13 cellular contexts compared by ENCODE assay signal in genomic region chr11:11978098-11978637, GRCh38. TPM values are rescaled to one million over a fixed set of nuclear protein-coding genes. Genes with fewer than 3 reads are reported as not detected.
DNase-seq lines count a peak whose midpoint lies in the region; ATAC-seq and TF ChIP-seq lines count a peak whose summit lies in the region.
"Had no signal": no experiment of that assay in that cellular context is flagged by ENCODE, and none has a peak within 500 bp of the region (broad histone marks: within the 10 kb centered on the region; RNA-seq: fewer than 3 reads in every experiment).

No MANE protein-coding gene starts in this region.

- H3K27me3 Mint-ChIP-seq in central memory CD8-positive, alpha-beta T cell: peaks cover 16% of the 10 kb centered on the region
- peaks cover 4% of the 10 kb centered on the region for H3K27me3 Mint-ChIP-seq in memory B cell
- H3K27me3 Mint-ChIP-seq in GM23338 (ENCODE audit: insufficient read depth, low read depth, poor library complexity): peaks cover 5% of the 10 kb centered on the region
- H3K27me3 Mint-ChIP-seq: CD4-positive, alpha-beta T cell had no signal

- H3K4me1 ChIP-seq in thoracic aorta (ENCODE audit: control insufficient read depth in 1 of 2, low read depth in 2 of 2) (peaks cover 74 to 99% of the 10 kb centered on the region in 2 donors), GM23338 (ENCODE audit: insufficient read depth) (peaks cover 13% of the 10 kb centered on the region; the same call in 1 of the 2 replicates)

- no peaks in the 10 kb centered on the region for H3K9me2 ChIP-seq in GM23338 (ENCODE audit: insufficient read depth)

- TF ChIP-seq CTCF in RWPE1 (conservative IDR thresholded peaks at IDR 0.05; ENCODE audit: low read depth) (no peak), thoracic aorta (IDR thresholded peaks at IDR 0.05) (no peak), GM23338 (conservative IDR thresholded peaks at IDR 0.05; ENCODE audit: low read depth in 2 of 2) (no peak), GM13976 (IDR thresholded peaks at IDR 0.05; ENCODE audit: borderline replicate concordance, control extremely low read depth, extremely low read depth, insufficient read depth, missing control alignments) (no peak)

- H2AFZ ChIP-seq in GM23338: no peak overlapping the region

- no peak overlapping the region for H3K4me3 Mint-ChIP-seq in central memory CD8-positive, alpha-beta T cell
- H3K4me3 Mint-ChIP-seq in memory B cell (no peak overlapping the region), GM23338 (no peak overlapping the region)
- H3K4me3 Mint-ChIP-seq: CD4-positive, alpha-beta T cell had no signal

- H3F3A ChIP-seq in GM23338 (replicated peaks; ENCODE audit: low read depth): no peaks in the 10 kb centered on the region

- H3K36me3 ChIP-seq in thoracic aorta: no peaks in the 10 kb centered on the region
- no peaks in the 10 kb centered on the region for H3K36me3 ChIP-seq in GM23338 (ENCODE audit: insufficient read depth)

- peaks cover 2% of the 10 kb centered on the region for H3K36me3 Mint-ChIP-seq in central memory CD8-positive, alpha-beta T cell (ENCODE audit: insufficient read depth)
- H3K36me3 Mint-ChIP-seq in memory B cell (no peaks in the 10 kb centered on the region), GM23338 (ENCODE audit: low read depth) (peaks cover 7% of the 10 kb centered on the region; the same call in 2 of the 3 replicates)

- H3K4me3 ChIP-seq in thoracic aorta (no peak overlapping the region), GM23338 (no peak overlapping the region)

- POLR2A ChIA-PET in RWPE1 (lab: Yijun Ruan, JAX; ENCODE audit: low non-redundant PET): no interaction called here

- peaks cover 17% of the 10 kb centered on the region for H3K4me1 Mint-ChIP-seq in central memory CD8-positive, alpha-beta T cell
- peaks cover 3% of the 10 kb centered on the region for H3K4me1 Mint-ChIP-seq in memory B cell
- peaks cover 23% of the 10 kb centered on the region for H3K4me1 Mint-ChIP-seq in GM23338

- H3K79me2 ChIP-seq in GM23338 (replicated peaks; ENCODE audit: insufficient read depth): no peaks in the 10 kb centered on the region

- no peaks in the 10 kb centered on the region for H3K9me3 ChIP-seq in thoracic aorta

- DNase-seq in RWPE1 (ENCODE audit: low spot score) (no peak), memory B cell (ENCODE audit: low spot score in 2 of 2) (no peak), thoracic aorta (ENCODE audit: low spot score) (no peak), DMS153 (lab: John Stamatoyannopoulos, UW) (no peak), GM23338 (ENCODE audit: low spot score) (no peak), GM13976 (ENCODE audit: low spot score) (no peak)
- DNase-seq in central memory CD8-positive, alpha-beta T cell (ENCODE audit: low spot score in 2 of 2): no peak
- DNase-seq: activated CD4-positive, CD25-positive, alpha-beta regulatory T cell treated with anti-CD3 and anti-CD28 coated beads, Interleukin-2, amount 50 U/mL, for 72 hours; CD4-positive, alpha-beta T cell; EL; foreskin fibroblast; OCI-M1; T-helper 1 cell had no signal

- H3K27me3 ChIP-seq in thoracic aorta (replicated peaks; ENCODE audit: insufficient read depth) (no peaks in the 10 kb centered on the region), GM23338 (ENCODE audit: insufficient read depth) (no peaks in the 10 kb centered on the region)

- ATAC-seq in central memory CD8-positive, alpha-beta T cell (replicated peaks; ENCODE audit: extremely low read depth, poor library complexity, severe bottlenecking): no peak
- no peak for ATAC-seq in memory B cell (ENCODE audit: low read depth)
- ATAC-seq in thoracic aorta (ENCODE audit: insufficient number of reproducible peaks, low FRiP score, low read depth): no peak
- no peak for ATAC-seq in GM23338

- in situ Hi-C loops in GM13976 (cut with MboI; ENCODE audit: low sequenced_read_pairs, unreplicated experiment): no loop called here

- H3K4me2 ChIP-seq in GM23338: no peak overlapping the region

- H3K9me3 Mint-ChIP-seq in central memory CD8-positive, alpha-beta T cell: no peaks in the 10 kb centered on the region
- H3K9me3 Mint-ChIP-seq in memory B cell: peaks cover 3% of the 10 kb centered on the region
- no peaks in the 10 kb centered on the region for H3K9me3 Mint-ChIP-seq in GM23338
- H3K9me3 Mint-ChIP-seq: CD4-positive, alpha-beta T cell had no signal

- CTCF ChIA-PET in RWPE1 (lab: Yijun Ruan, JAX): no interaction called here

- peak overlapping the region; percentile 99 for H3K27ac ChIP-seq in RWPE1
- peak overlapping the region; percentile 77 to 96 for H3K27ac ChIP-seq in thoracic aorta
- H3K27ac ChIP-seq in GM23338 (ENCODE audit: low read depth): no peak overlapping the region

- H4K20me1 ChIP-seq in GM23338 (replicated peaks; ENCODE audit: insufficient read depth): no peaks in the 10 kb centered on the region

- peak overlapping the region; percentile 23 for H3K27ac Mint-ChIP-seq in central memory CD8-positive, alpha-beta T cell (ENCODE audit: low read depth)
- H3K27ac Mint-ChIP-seq in memory B cell (peak overlapping the region; percentile 17), GM23338 (no peak overlapping the region)
- H3K27ac Mint-ChIP-seq: CD4-positive, alpha-beta T cell had no signal

TF ChIP-seq in GM23338, 12 proteins besides CTCF, POLR2A, EP300 and RAD21 (continues in another document):
- TF ChIP-seq ZNF331 (CRISPR knock-in tag; IDR thresholded peaks at IDR 0.05; ENCODE audit: low read depth) (no peak), EZH2 (IDR thresholded peaks at IDR 0.05; ENCODE audit: low read depth, unreplicated experiment) (no peak), NANOG (IDR thresholded peaks at IDR 0.05; ENCODE audit: borderline replicate concordance) (no peak), EZH2phosphoT487 (IDR thresholded peaks at IDR 0.05; ENCODE audit: unreplicated experiment) (no peak), ZNF114 (CRISPR knock-in tag; IDR thresholded peaks at IDR 0.05) (no peak), CREB1 (CRISPR knock-in tag; IDR thresholded peaks at IDR 0.05; ENCODE audit: low read depth) (no peak), ETS1 (IDR thresholded peaks at IDR 0.05) (no peak), REST (IDR thresholded peaks at IDR 0.05; ENCODE audit: unreplicated experiment) (no peak), JUNB (IDR thresholded peaks at IDR 0.05; ENCODE audit: unreplicated experiment) (no peak), POLR2AphosphoS5 (IDR thresholded peaks at IDR 0.05; ENCODE audit: low read depth) (no peak)

RNA-seq across cellular contexts. Expression of gene DKK3, which starts 30.3 kb away (rescaled TPM):
- 100 to 1,000 TPM; 732 to 847 TPM for total RNA-seq in thoracic aorta
- 31.1 and 42.2 TPM in 2 replicates for total RNA-seq in GM23338 (2014; rRNA removed; shearing (Covaris generic))
- 14.8 and 16.8 TPM in 2 replicates for polyA plus RNA-seq in GM23338 (2016; fragmentation: Nextera tagmentation; extraction: Ambion mirVana)

Comparison
In these comparisons a context has a peak if more than half of its experiments do, and no peak if none do; other contexts are left out.
1. RNA of gene DKK3, which starts 30.3 kb away (total RNA-seq): 732 to 847 TPM in thoracic aorta; 31.1 to 42.2 TPM in GM23338; every median in the first group is over 10 times any median in the second.